Comparison of ENCODE assay signal across 8 cellular contexts in genomic region chr11:128502736-128503135, GRCh38.
DNase-seq lines count a peak whose midpoint lies in the region; ATAC-seq and TF ChIP-seq lines count a peak whose summit lies in the region.

No MANE protein-coding gene starts in this region.

- H3K27ac Mint-ChIP-seq in activated CD4-positive, alpha-beta T cell treated with anti-CD3 and anti-CD28 coated beads, Interleukin-2, amount 10 ng/mL, durations not matched to agents 24 days and 14 days, result peak overlapping the region; percentile 98
- peak overlapping the region; percentile 96 for H3K27ac Mint-ChIP-seq in activated CD4-positive, alpha-beta memory T cell treated with anti-CD3 and anti-CD28 coated beads for 36 hours
- peak overlapping the region; percentile 87 for H3K27ac Mint-ChIP-seq in stimulated activated memory B cell treated with anti-CD40 and anti-IgM and Interleukin-4, amounts not matched to agents 10 μg/mL and 1 μg/mL and 100 μg/mL, for 72 hours

- POLR2A ChIA-PET in activated CD4-positive, alpha-beta memory T cell treated with anti-CD3 and anti-CD28 coated beads for 36 hours (lab: Charles Lee), result interaction anchor here (1.2 to 22.3 kb wide), 5 partner anchors 14 to 201 kb away, joined by 3 to 600 read pairs (median 31); no protein-coding TSS in a partner anchor

- DNase-seq in activated CD4-positive, alpha-beta T cell treated with anti-CD3 and anti-CD28 coated beads, Interleukin-2, amount 10 ng/mL, durations not matched to agents 24 days and 14 days, result peak; percentile 72
- no peak for DNase-seq in activated CD4-positive, alpha-beta T cell treated with anti-CD3 and anti-CD28 coated beads for 4 hours
- no peak for DNase-seq in activated CD4-positive, alpha-beta memory T cell treated with anti-CD3 and anti-CD28 coated beads for 36 hours
- DNase-seq in fibroblast of villous mesenchyme (ENCODE audit: low read depth) (peak; percentile 96), OCI-M2 (lab: John Stamatoyannopoulos, UW; ENCODE audit: unreplicated experiment) (no peak), GM20000 (ENCODE audit: low spot score) (no peak)

- no peak for ATAC-seq in stimulated activated memory B cell treated with anti-CD40 and anti-IgM and Interleukin-4, amounts not matched to agents 10 μg/mL and 1 μg/mL and 100 μg/mL, for 72 hours
- ATAC-seq in HG03045 (IDR thresholded peaks at IDR 0.05; ENCODE audit: unreplicated experiment), result no peak

- no peaks in the 10 kb centered on the region for H3K27me3 Mint-ChIP-seq in activated CD4-positive, alpha-beta T cell treated with anti-CD3 and anti-CD28 coated beads, Interleukin-2, amount 10 ng/mL, durations not matched to agents 24 days and 14 days
- H3K27me3 Mint-ChIP-seq in activated CD4-positive, alpha-beta memory T cell treated with anti-CD3 and anti-CD28 coated beads for 36 hours, result no peaks in the 10 kb centered on the region
- no peaks in the 10 kb centered on the region for H3K27me3 Mint-ChIP-seq in stimulated activated memory B cell treated with anti-CD40 and anti-IgM and Interleukin-4, amounts not matched to agents 10 μg/mL and 1 μg/mL and 100 μg/mL, for 72 hours

- no peak overlapping the region for H3K4me3 ChIP-seq in fibroblast of villous mesenchyme (ENCODE audit: low read depth, low read length)

- CTCF ChIA-PET in activated CD4-positive, alpha-beta memory T cell treated with anti-CD3 and anti-CD28 coated beads for 36 hours (lab: Charles Lee), result interaction anchor here (0.6 to 20.7 kb wide), 8 partner anchors 8 to 331 kb away, joined by 3 to 264 read pairs (median 4); no protein-coding TSS in a partner anchor

- H3K4me3 Mint-ChIP-seq in activated CD4-positive, alpha-beta T cell treated with anti-CD3 and anti-CD28 coated beads, Interleukin-2, amount 10 ng/mL, durations not matched to agents 24 days and 14 days, result peak overlapping the region; percentile 87
- H3K4me3 Mint-ChIP-seq in activated CD4-positive, alpha-beta memory T cell treated with anti-CD3 and anti-CD28 coated beads for 36 hours, result peak overlapping the region; percentile 69
- H3K4me3 Mint-ChIP-seq in stimulated activated memory B cell treated with anti-CD40 and anti-IgM and Interleukin-4, amounts not matched to agents 10 μg/mL and 1 μg/mL and 100 μg/mL, for 72 hours, result peak overlapping the region; percentile 5

- H3K4me1 Mint-ChIP-seq in activated CD4-positive, alpha-beta T cell treated with anti-CD3 and anti-CD28 coated beads, Interleukin-2, amount 10 ng/mL, durations not matched to agents 24 days and 14 days, result peaks cover 91% of the 10 kb centered on the region
- H3K4me1 Mint-ChIP-seq in activated CD4-positive, alpha-beta memory T cell treated with anti-CD3 and anti-CD28 coated beads for 36 hours (ENCODE audit: low read depth), result peaks cover 92% of the 10 kb centered on the region
- peaks cover 97% of the 10 kb centered on the region for H3K4me1 Mint-ChIP-seq in stimulated activated memory B cell treated with anti-CD40 and anti-IgM and Interleukin-4, amounts not matched to agents 10 μg/mL and 1 μg/mL and 100 μg/mL, for 72 hours

- H3K9me3 Mint-ChIP-seq in activated CD4-positive, alpha-beta T cell treated with anti-CD3 and anti-CD28 coated beads, Interleukin-2, amount 10 ng/mL, durations not matched to agents 24 days and 14 days, result no peaks in the 10 kb centered on the region
- H3K9me3 Mint-ChIP-seq in activated CD4-positive, alpha-beta memory T cell treated with anti-CD3 and anti-CD28 coated beads for 36 hours, result no peaks in the 10 kb centered on the region
- H3K9me3 Mint-ChIP-seq in stimulated activated memory B cell treated with anti-CD40 and anti-IgM and Interleukin-4, amounts not matched to agents 10 μg/mL and 1 μg/mL and 100 μg/mL, for 72 hours, result no peaks in the 10 kb centered on the region

- peaks cover 81% of the 10 kb centered on the region for H3K36me3 Mint-ChIP-seq in activated CD4-positive, alpha-beta T cell treated with anti-CD3 and anti-CD28 coated beads, Interleukin-2, amount 10 ng/mL, durations not matched to agents 24 days and 14 days (ENCODE audit: low read depth)
- peaks cover 78% of the 10 kb centered on the region for H3K36me3 Mint-ChIP-seq in activated CD4-positive, alpha-beta memory T cell treated with anti-CD3 and anti-CD28 coated beads for 36 hours
- peaks cover 56% of the 10 kb centered on the region for H3K36me3 Mint-ChIP-seq in stimulated activated memory B cell treated with anti-CD40 and anti-IgM and Interleukin-4, amounts not matched to agents 10 μg/mL and 1 μg/mL and 100 μg/mL, for 72 hours

- intact Hi-C loops in activated CD4-positive, alpha-beta T cell treated with anti-CD3 and anti-CD28 coated beads, Interleukin-2, amount 10 ng/mL, durations not matched to agents 24 days and 14 days (cut with micrococcal nuclease), result loop anchor here (1.0 kb wide), 1 partner anchor 8 kb away; no protein-coding TSS in a partner anchor
- intact Hi-C loops in activated CD4-positive, alpha-beta memory T cell treated with anti-CD3 and anti-CD28 coated beads for 36 hours (cut with micrococcal nuclease), result loop anchor here (1.0 to 10.0 kb wide), 3 partner anchors 8 to 468 kb away; no protein-coding TSS in a partner anchor

- TF ChIP-seq CTCF in fibroblast of villous mesenchyme (IDR thresholded peaks at IDR 0.05; ENCODE audit: insufficient read depth, low read depth, low read length) (no peak), GM20000 (IDR thresholded peaks at IDR 0.05; ENCODE audit: extremely low read depth, missing control alignments) (no peak)

Comparison
In these comparisons a context has a peak if more than half of its experiments do, and no peak if none do; other contexts are left out.
1. DNase-seq: peak in activated CD4-positive, alpha-beta T cell treated with anti-CD3 and anti-CD28 coated beads, Interleukin-2, amount 10 ng/mL, durations not matched to agents 24 days and 14 days (single experiment) and fibroblast of villous mesenchyme (single experiment); none in activated CD4-positive, alpha-beta T cell treated with anti-CD3 and anti-CD28 coated beads for 4 hours (0 of 2), activated CD4-positive, alpha-beta memory T cell treated with anti-CD3 and anti-CD28 coated beads for 36 hours (single experiment), OCI-M2 (single experiment) and GM20000 (single experiment).
2. H3K4me3 Mint-ChIP-seq: peak in every context shown above with its lines; median percentile 87 in activated CD4-positive, alpha-beta T cell treated with anti-CD3 and anti-CD28 coated beads, Interleukin-2, amount 10 ng/mL, durations not matched to agents 24 days and 14 days; 69 in activated CD4-positive, alpha-beta memory T cell treated with anti-CD3 and anti-CD28 coated beads for 36 hours; 5 in stimulated activated memory B cell treated with anti-CD40 and anti-IgM and Interleukin-4, amounts not matched to agents 10 μg/mL and 1 μg/mL and 100 μg/mL, for 72 hours.
3. Peak in every context shown above with its lines, with median percentiles within 50 percentile points of each other: H3K27ac Mint-ChIP-seq.